ENCODE assay signal across 1 cellular context in the genomic region with DNA sequence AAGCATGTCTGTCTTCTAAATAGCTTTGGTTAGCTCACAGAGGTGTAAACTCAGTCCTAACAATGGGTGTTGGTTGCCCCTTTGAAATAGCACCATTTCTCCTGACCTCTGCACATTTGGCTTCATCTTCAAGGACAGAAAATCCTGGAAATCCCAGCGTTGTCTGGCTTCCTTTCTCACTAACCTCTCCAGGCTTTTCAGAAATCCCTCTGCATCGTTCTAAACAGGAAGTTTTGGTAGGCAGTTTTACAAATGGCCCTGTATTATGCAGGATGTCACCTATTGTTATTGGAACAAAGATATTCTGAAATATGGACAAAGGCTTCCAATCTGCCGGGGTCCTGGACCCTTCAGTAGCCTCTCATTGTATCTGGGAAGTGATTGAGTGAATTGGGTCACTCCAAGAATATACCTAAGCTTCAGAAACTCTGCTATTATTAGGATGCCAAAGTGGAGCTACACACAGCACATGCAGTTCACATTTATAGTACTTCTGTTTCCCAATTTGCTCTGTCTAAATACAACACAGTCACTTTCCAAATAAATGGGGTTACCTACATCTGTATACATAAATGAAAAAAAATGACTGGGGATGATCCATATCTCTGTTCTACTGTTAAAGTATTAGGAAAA.
TF ChIP-seq lines count a peak whose summit lies in the region.

No MANE protein-coding gene starts in this region.

TF ChIP-seq in K562, 482 proteins besides CTCF, POLR2A, EP300 and RAD21:
- TF ChIP-seq, protein P1, sequence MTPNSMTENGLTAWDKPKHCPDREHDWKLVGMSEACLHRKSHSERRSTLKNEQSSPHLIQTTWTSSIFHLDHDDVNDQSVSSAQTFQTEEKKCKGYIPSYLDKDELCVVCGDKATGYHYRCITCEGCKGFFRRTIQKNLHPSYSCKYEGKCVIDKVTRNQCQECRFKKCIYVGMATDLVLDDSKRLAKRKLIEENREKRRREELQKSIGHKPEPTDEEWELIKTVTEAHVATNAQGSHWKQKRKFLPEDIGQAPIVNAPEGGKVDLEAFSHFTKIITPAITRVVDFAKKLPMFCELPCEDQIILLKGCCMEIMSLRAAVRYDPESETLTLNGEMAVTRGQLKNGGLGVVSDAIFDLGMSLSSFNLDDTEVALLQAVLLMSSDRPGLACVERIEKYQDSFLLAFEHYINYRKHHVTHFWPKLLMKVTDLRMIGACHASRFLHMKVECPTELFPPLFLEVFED (CRISPR knock-in tag; conservative IDR thresholded peaks at IDR 0.05): no peak
- no peak for TF ChIP-seq ZNF146 (CRISPR knock-in tag; IDR thresholded peaks at IDR 0.05; ENCODE audit: unreplicated experiment)
- TF ChIP-seq TFAP4 (CRISPR knock-in tag; IDR thresholded peaks at IDR 0.05; ENCODE audit: borderline replicate concordance): no peak
- TF ChIP-seq, protein P2, sequence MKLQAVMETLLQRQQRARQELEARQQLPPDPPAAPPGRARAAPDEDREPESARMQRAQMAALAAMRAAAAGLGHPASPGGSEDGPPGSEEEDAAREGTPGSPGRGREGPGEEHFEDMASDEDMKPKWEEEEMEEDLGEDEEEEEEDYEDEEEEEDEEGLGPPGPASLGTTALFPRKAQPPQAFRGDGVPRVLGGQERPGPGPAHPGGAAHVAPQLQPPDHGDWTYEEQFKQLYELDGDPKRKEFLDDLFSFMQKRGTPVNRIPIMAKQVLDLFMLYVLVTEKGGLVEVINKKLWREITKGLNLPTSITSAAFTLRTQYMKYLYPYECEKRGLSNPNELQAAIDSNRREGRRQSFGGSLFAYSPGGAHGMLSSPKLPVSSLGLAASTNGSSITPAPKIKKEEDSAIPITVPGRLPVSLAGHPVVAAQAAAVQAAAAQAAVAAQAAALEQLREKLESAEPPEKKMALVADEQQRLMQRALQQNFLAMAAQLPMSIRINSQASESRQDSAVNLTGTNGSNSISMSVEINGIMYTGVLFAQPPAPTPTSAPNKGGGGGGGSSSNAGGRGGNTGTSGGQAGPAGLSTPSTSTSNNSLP (IDR thresholded peaks at IDR 0.05; ENCODE audit: borderline replicate concordance, low read depth, low read length): no peak
- TF ChIP-seq FOXO4 (CRISPR knock-in tag; IDR thresholded peaks at IDR 0.05): no peak
- no peak for TF ChIP-seq RBM22 (IDR thresholded peaks at IDR 0.05; ENCODE audit: low read depth, low read length, poor library complexity, severe bottlenecking)
- TF ChIP-seq TAL1 (IDR thresholded peaks at IDR 0.05): no peak
- TF ChIP-seq MED1 (CRISPR knock-in tag; IDR thresholded peaks at IDR 0.05; ENCODE audit: borderline replicate concordance): no peak
- TF ChIP-seq ZFP1 (CRISPR knock-in tag; IDR thresholded peaks at IDR 0.05): no peak
- TF ChIP-seq ADNP (tag; IDR thresholded peaks at IDR 0.05): no peak
